ENCODE assay signal across 31 cellular contexts in genomic region chr12:115464673-115465060, GRCh38.
"Had no signal": no experiment of that assay in that cellular context is flagged by ENCODE, and none has a peak within 500 bp of the region (broad histone marks: within the 10 kb centered on the region; RNA-seq: fewer than 3 reads in every experiment).

No MANE protein-coding gene starts in this region.

- H3K27ac ChIP-seq: ascending aorta, coronary artery, dorsolateral prefrontal cortex had no signal

- DNase-seq: activated CD4-positive, alpha-beta memory T cell treated with anti-CD3 and anti-CD28 coated beads for 36 hours; activated CD4-positive, alpha-beta T cell treated with anti-CD3 and anti-CD28 coated beads for 36 hours; activated CD4-positive, alpha-beta T cell treated with anti-CD3 and anti-CD28 coated beads, Interleukin-2, amount 10 ng/mL, durations not matched to agents 24 days and 14 days; activated CD4-positive, CD25-positive, alpha-beta regulatory T cell; activated CD4-positive, CD25-positive, alpha-beta regulatory T cell treated with anti-CD3 and anti-CD28 coated beads, Interleukin-2, amount 50 U/mL, for 72 hours; activated CD8-positive, alpha-beta memory T cell treated with anti-CD3 and anti-CD28 coated beads, Interleukin-2, amount 50 U/mL, for 48 hours; activated CD8-positive, alpha-beta T cell treated with anti-CD3 and anti-CD28 coated beads, Interleukin-2, amount 10 ng/mL, durations not matched to agents 7 days and 5 days; activated gamma-delta T cell; activated naive CD4-positive, alpha-beta T cell; activated naive CD4-positive, alpha-beta T cell treated with anti-CD3 and anti-CD28 coated beads, Interleukin-2, amount 10 ng/mL, durations not matched to agents 7 days and 5 days; activated naive CD8-positive, alpha-beta T cell treated with anti-CD3 and anti-CD28 coated beads, Interleukin-2, amount 10 ng/mL, durations not matched to agents 7 days and 5 days; activated T-cell treated with anti-CD3 and anti-CD28 coated beads for 4 hours; activated T-cell treated with anti-CD3 and anti-CD28 coated beads, Interleukin-2, amount 50 U/mL, for 24 hours; activated T-cell treated with anti-CD3 and anti-CD28 coated beads, Interleukin-2, amount 50 U/mL, for 72 hours; dorsolateral prefrontal cortex; effector memory CD4-positive, alpha-beta T cell; endodermal cell; foreskin fibroblast; head of caudate nucleus; T-helper 1 cell; T-helper 17 cell; T1000 had no signal

- H3K36me3 ChIP-seq: ascending aorta had no signal

- FAIRE-seq: bronchial epithelial cell, frontal cortex had no signal

- H3K36me3 Mint-ChIP-seq: activated CD4-positive, alpha-beta memory T cell treated with anti-CD3 and anti-CD28 coated beads for 36 hours; activated naive CD4-positive, alpha-beta T cell treated with anti-CD3 and anti-CD28 coated beads, Interleukin-2, amount 10 ng/mL, durations not matched to agents 7 days and 5 days; activated naive CD4-positive, alpha-beta T cell treated with anti-CD3 and anti-CD28 coated beads, Interleukin-2, amount 50 U/mL, for 72 hours; activated naive CD8-positive, alpha-beta T cell treated with anti-CD3 and anti-CD28 coated beads, Interleukin-2, amount 10 ng/mL, durations not matched to agents 7 days and 5 days; brain had no signal

- H3K27ac Mint-ChIP-seq: activated CD4-positive, alpha-beta memory T cell treated with anti-CD3 and anti-CD28 coated beads for 36 hours; activated CD4-positive, alpha-beta T cell treated with anti-CD3 and anti-CD28 coated beads for 36 hours; activated CD4-positive, alpha-beta T cell treated with anti-CD3 and anti-CD28 coated beads, Interleukin-2, amount 10 ng/mL, durations not matched to agents 24 days and 14 days; activated CD8-positive, alpha-beta T cell treated with anti-CD3 and anti-CD28 coated beads, Interleukin-2, amount 10 ng/mL, durations not matched to agents 7 days and 5 days; activated naive CD4-positive, alpha-beta T cell treated with anti-CD3 and anti-CD28 coated beads, Interleukin-2, amount 10 ng/mL, durations not matched to agents 7 days and 5 days; activated naive CD4-positive, alpha-beta T cell treated with anti-CD3 and anti-CD28 coated beads, Interleukin-2, amount 50 U/mL, for 72 hours; activated naive CD8-positive, alpha-beta T cell treated with anti-CD3 and anti-CD28 coated beads, Interleukin-2, amount 10 ng/mL, durations not matched to agents 7 days and 5 days; activated T-cell treated with anti-CD3 and anti-CD28 coated beads, Interleukin-2, amount 50 U/mL, for 24 hours; activated T-cell treated with anti-CD3 and anti-CD28 coated beads, Interleukin-2, amount 50 U/mL, for 72 hours; brain; dendritic cell treated with granulocyte-macrophage colony-stimulating factor and Interleukin-4, amounts not matched to agents 40 ng/mL and 50 ng/mL, for 4 days; endodermal cell; T-helper 17 cell; T-helper 2 cell treated with Interferon-gamma antibody and Interleukin-4, amounts not matched to agents 5 μg/mL and 100 μg/mL, for 36 hours had no signal

- H3K4me3 Mint-ChIP-seq: activated CD4-positive, alpha-beta memory T cell treated with anti-CD3 and anti-CD28 coated beads for 36 hours; activated CD4-positive, alpha-beta T cell treated with anti-CD3 and anti-CD28 coated beads for 36 hours; activated CD4-positive, alpha-beta T cell treated with anti-CD3 and anti-CD28 coated beads, Interleukin-2, amount 10 ng/mL, durations not matched to agents 24 days and 14 days; activated CD8-positive, alpha-beta T cell treated with anti-CD3 and anti-CD28 coated beads, Interleukin-2, amount 10 ng/mL, durations not matched to agents 7 days and 5 days; activated naive CD4-positive, alpha-beta T cell treated with anti-CD3 and anti-CD28 coated beads, Interleukin-2, amount 10 ng/mL, durations not matched to agents 7 days and 5 days; activated naive CD8-positive, alpha-beta T cell treated with anti-CD3 and anti-CD28 coated beads, Interleukin-2, amount 10 ng/mL, durations not matched to agents 7 days and 5 days; activated T-cell treated with anti-CD3 and anti-CD28 coated beads, Interleukin-2, amount 50 U/mL, for 24 hours; activated T-cell treated with anti-CD3 and anti-CD28 coated beads, Interleukin-2, amount 50 U/mL, for 72 hours; brain; central memory CD8-positive, alpha-beta T cell; dendritic cell treated with granulocyte-macrophage colony-stimulating factor and Interleukin-4, amounts not matched to agents 40 ng/mL and 50 ng/mL, for 4 days; endodermal cell; T-helper 17 cell; T-helper 2 cell treated with Interferon-gamma antibody and Interleukin-4, amounts not matched to agents 5 μg/mL and 100 μg/mL, for 36 hours had no signal

- H3K27me3 Mint-ChIP-seq: activated CD4-positive, alpha-beta memory T cell treated with anti-CD3 and anti-CD28 coated beads for 36 hours; activated CD4-positive, alpha-beta T cell treated with anti-CD3 and anti-CD28 coated beads, Interleukin-2, amount 10 ng/mL, durations not matched to agents 24 days and 14 days; activated naive CD4-positive, alpha-beta T cell treated with anti-CD3 and anti-CD28 coated beads, Interleukin-2, amount 10 ng/mL, durations not matched to agents 7 days and 5 days; activated naive CD8-positive, alpha-beta T cell treated with anti-CD3 and anti-CD28 coated beads, Interleukin-2, amount 10 ng/mL, durations not matched to agents 7 days and 5 days; brain; central memory CD8-positive, alpha-beta T cell; T-helper 17 cell had no signal

- H3K4me1 Mint-ChIP-seq: activated CD4-positive, alpha-beta T cell treated with anti-CD3 and anti-CD28 coated beads for 36 hours; activated CD4-positive, alpha-beta T cell treated with anti-CD3 and anti-CD28 coated beads, Interleukin-2, amount 10 ng/mL, durations not matched to agents 24 days and 14 days; activated naive CD4-positive, alpha-beta T cell treated with anti-CD3 and anti-CD28 coated beads, Interleukin-2, amount 10 ng/mL, durations not matched to agents 7 days and 5 days; activated naive CD8-positive, alpha-beta T cell treated with anti-CD3 and anti-CD28 coated beads, Interleukin-2, amount 10 ng/mL, durations not matched to agents 7 days and 5 days; brain; central memory CD8-positive, alpha-beta T cell; T-helper 17 cell had no signal

- H3K4me1 ChIP-seq: ascending aorta had no signal

- H3K27me3 ChIP-seq: ascending aorta had no signal

- H3K4me3 ChIP-seq: ascending aorta, coronary artery, dorsolateral prefrontal cortex had no signal

- H3K9me3 Mint-ChIP-seq: activated CD4-positive, alpha-beta T cell treated with anti-CD3 and anti-CD28 coated beads, Interleukin-2, amount 10 ng/mL, durations not matched to agents 24 days and 14 days; dendritic cell treated with granulocyte-macrophage colony-stimulating factor and Interleukin-4, amounts not matched to agents 40 ng/mL and 50 ng/mL, for 4 days had no signal
